In the genomic region with DNA sequence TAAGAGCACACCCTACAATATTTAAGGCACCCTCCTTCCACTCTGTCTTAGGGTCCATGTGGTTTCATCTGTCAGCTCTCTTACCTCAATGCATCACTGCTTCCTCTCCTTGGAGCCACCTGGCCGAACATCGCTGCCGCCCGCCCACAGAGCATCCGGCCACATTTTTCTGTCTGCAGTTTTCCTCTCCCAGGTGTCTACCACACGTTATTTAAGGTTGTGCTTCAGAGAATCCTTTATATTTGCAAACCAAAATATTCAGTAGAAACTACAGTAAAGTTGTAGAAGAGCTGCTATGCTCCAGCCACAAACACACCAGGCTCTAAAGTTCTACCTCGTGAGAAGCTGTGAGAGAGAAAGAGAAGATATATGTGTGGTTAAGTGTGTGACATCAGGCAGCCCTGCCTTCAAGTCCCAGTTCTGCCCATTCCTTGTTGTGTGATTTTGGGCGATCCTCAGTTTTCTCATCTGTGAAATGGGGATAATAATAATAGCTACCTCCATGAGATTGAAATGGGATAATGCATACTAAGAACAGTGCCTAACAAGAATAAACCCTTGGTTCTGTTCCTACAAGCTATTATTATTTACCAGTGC, we compare ENCODE assay signal across 9 cellular contexts. TPM values are rescaled to one million over a fixed set of nuclear protein-coding genes. Genes with fewer than 3 reads are reported as not detected.
DNase-seq lines count a peak whose midpoint lies in the region; ATAC-seq and TF ChIP-seq lines count a peak whose summit lies in the region.
"Had no signal": no experiment of that assay in that cellular context is flagged by ENCODE, and none has a peak within 500 bp of the region (broad histone marks: within the 10 kb centered on the region; RNA-seq: fewer than 3 reads in every experiment).

No MANE protein-coding gene starts in this region.

- no peaks in the 10 kb centered on the region for H3K4me1 ChIP-seq in osteoblast (ENCODE audit: insufficient read depth, low read length)

- H3K4me2 ChIP-seq in osteoblast (ENCODE audit: insufficient read depth, low read length) = no peak overlapping the region

- peak overlapping the region; percentile 99 for H3K4me3 Mint-ChIP-seq in activated CD8-positive, alpha-beta memory T cell treated with anti-CD3 and anti-CD28 coated beads, Interleukin-2, amount 10 ng/mL, durations not matched to agents 7 days and 5 days

- H4K20me1 ChIP-seq in osteoblast (ENCODE audit: insufficient read depth, low read length) = no peaks in the 10 kb centered on the region

- no peaks in the 10 kb centered on the region for H3K27me3 Mint-ChIP-seq in activated CD8-positive, alpha-beta memory T cell treated with anti-CD3 and anti-CD28 coated beads, Interleukin-2, amount 10 ng/mL, durations not matched to agents 7 days and 5 days

- no peaks in the 10 kb centered on the region for H3K27me3 ChIP-seq in osteoblast (ENCODE audit: insufficient read depth, low read length)

- TF ChIP-seq CTCF in osteoblast (IDR thresholded peaks at IDR 0.05; ENCODE audit: extremely low read depth, low read depth, low read length) = no peak

- CTCF ChIA-PET in activated CD8-positive, alpha-beta memory T cell treated with anti-CD3 and anti-CD28 coated beads, Interleukin-2, amount 10 ng/mL, durations not matched to agents 7 days and 5 days (lab: Charles Lee) = interaction anchor here (0.7 to 5.6 kb wide), 17 partner anchors 9 to 278 kb away, joined by 3 to 49 read pairs (median 6); a partner anchor contains a TSS

- H3K36me3 Mint-ChIP-seq in activated CD8-positive, alpha-beta memory T cell treated with anti-CD3 and anti-CD28 coated beads, Interleukin-2, amount 10 ng/mL, durations not matched to agents 7 days and 5 days = peaks cover 38% of the 10 kb centered on the region

- no peak overlapping the region for H3K27ac ChIP-seq in osteoblast (ENCODE audit: low read depth, low read length)

- peak; percentile 96 for DNase-seq in activated CD8-positive, alpha-beta memory T cell treated with anti-CD3 and anti-CD28 coated beads, Interleukin-2, amount 10 ng/mL, durations not matched to agents 7 days and 5 days
- DNase-seq in stimulated activated CD4-positive, alpha-beta T cell treated with anti-CD3 and anti-CD28 coated beads, Interleukin-12 subunit alpha, Interleukin-12 subunit beta, amount 100 ng/mL, for 48 hours (ENCODE audit: low read depth in 2 of 3, low spot score in 1 of 3) = peak; percentile 61 to 67 (median 63)
- DNase-seq in OCI-M1 (lab: John Stamatoyannopoulos, UW) (no peak), SW 1271 (lab: John Stamatoyannopoulos, UW) (no peak), NCI-H69 (lab: John Stamatoyannopoulos, UW) (no peak), osteoblast (ENCODE audit: insufficient read length, low spot score, missing footprints) (no peak)
- DNase-seq: IMR-90 had no signal

- H3K27ac Mint-ChIP-seq in activated CD8-positive, alpha-beta memory T cell treated with anti-CD3 and anti-CD28 coated beads, Interleukin-2, amount 10 ng/mL, durations not matched to agents 7 days and 5 days = peak overlapping the region; percentile 95

- peaks cover 1% of the 10 kb centered on the region for H3K79me2 ChIP-seq in osteoblast (ENCODE audit: insufficient read depth, low read length)

- ATAC-seq in GM19324 (IDR thresholded peaks at IDR 0.05; ENCODE audit: low FRiP score, unreplicated experiment) = peak; percentile 70
- peak; percentile 62 for ATAC-seq in HG03280 (IDR thresholded peaks at IDR 0.05; ENCODE audit: unreplicated experiment)
- ATAC-seq in activated CD8-positive, alpha-beta memory T cell treated with anti-CD3 and anti-CD28 coated beads, Interleukin-2, amount 10 ng/mL, durations not matched to agents 7 days and 5 days = peak; percentile 43

- no peak overlapping the region for H2AFZ ChIP-seq in osteoblast (ENCODE audit: low read length)

- no peak overlapping the region for H3K4me3 ChIP-seq in osteoblast (ENCODE audit: insufficient read depth, low read length)

- peaks cover 74% of the 10 kb centered on the region for H3K4me1 Mint-ChIP-seq in activated CD8-positive, alpha-beta memory T cell treated with anti-CD3 and anti-CD28 coated beads, Interleukin-2, amount 10 ng/mL, durations not matched to agents 7 days and 5 days

- no peaks in the 10 kb centered on the region for H3K9me3 ChIP-seq in osteoblast (ENCODE audit: low read depth, low read length)

- no peaks in the 10 kb centered on the region for H3K9me3 Mint-ChIP-seq in activated CD8-positive, alpha-beta memory T cell treated with anti-CD3 and anti-CD28 coated beads, Interleukin-2, amount 10 ng/mL, durations not matched to agents 7 days and 5 days (ENCODE audit: low read depth)

- no peaks in the 10 kb centered on the region for H3K36me3 ChIP-seq in osteoblast (ENCODE audit: insufficient read depth, low read length)

RNA-seq across cellular contexts. Expression of a gene that starts 4.9 kb away (rescaled TPM):
- total RNA-seq in activated CD8-positive, alpha-beta memory T cell treated with anti-CD3 and anti-CD28 coated beads, Interleukin-2, amount 10 ng/mL, durations not matched to agents 7 days and 5 days = 100 to 1,000 TPM; 389 to 511 TPM
- total RNA-seq in osteoblast = 139 and 140 TPM in 2 replicates

Comparison
In these comparisons a context has a peak if more than half of its experiments do, and no peak if none do; other contexts are left out.
1. DNase-seq: peak in activated CD8-positive, alpha-beta memory T cell treated with anti-CD3 and anti-CD28 coated beads, Interleukin-2, amount 10 ng/mL, durations not matched to agents 7 days and 5 days (single experiment) and stimulated activated CD4-positive, alpha-beta T cell treated with anti-CD3 and anti-CD28 coated beads, Interleukin-12 subunit alpha, Interleukin-12 subunit beta, amount 100 ng/mL, for 48 hours (3 of 3); none in OCI-M1 (single experiment), SW 1271 (0 of 2), NCI-H69 (single experiment) and osteoblast (single experiment).
2. Peak in every context shown above with its lines, with median percentiles within 50 percentile points of each other: ATAC-seq.